Comparison of ENCODE assay signal across 19 cellular contexts in genomic region chr16:54594646-54595381, GRCh38.
"Had no signal": no experiment of that assay in that cellular context is flagged by ENCODE, and none has a peak within 500 bp of the region (broad histone marks: within the 10 kb centered on the region; RNA-seq: fewer than 3 reads in every experiment).

No MANE protein-coding gene starts in this region.

- H3K36me3 Mint-ChIP-seq: activated naive CD8-positive, alpha-beta T cell had no signal

- H3K4me3 ChIP-seq: left lung, thoracic aorta had no signal

- FAIRE-seq: colon, islet of Langerhans had no signal

- H3K4me3 Mint-ChIP-seq: activated B cell treated with CpG ODN at 0.5 μM for 24 hours; activated CD8-positive, alpha-beta T cell treated with anti-CD3 and anti-CD28 coated beads, Interleukin-2, amount 10 ng/mL, durations not matched to agents 7 days and 5 days; activated naive CD8-positive, alpha-beta T cell; naive B cell; T-helper 17 cell had no signal

- H3K9me3 ChIP-seq: left lung, thoracic aorta had no signal

- ATAC-seq: activated CD8-positive, alpha-beta T cell treated with anti-CD3 and anti-CD28 coated beads, Interleukin-2, amount 10 ng/mL, durations not matched to agents 7 days and 5 days; foreskin keratinocyte; left lung; T-helper 17 cell had no signal

- H3K4me1 ChIP-seq: foreskin keratinocyte, left lung had no signal

- H3K4me1 Mint-ChIP-seq: activated B cell treated with CpG ODN at 0.5 μM for 24 hours, T-helper 17 cell had no signal

- H3K27ac ChIP-seq: foreskin keratinocyte, left lung, thoracic aorta had no signal

- H3K27ac Mint-ChIP-seq: activated B cell treated with CpG ODN at 0.5 μM for 24 hours; activated CD8-positive, alpha-beta T cell treated with anti-CD3 and anti-CD28 coated beads, Interleukin-2, amount 10 ng/mL, durations not matched to agents 7 days and 5 days; activated naive CD8-positive, alpha-beta T cell; naive B cell; T-helper 17 cell had no signal

- DNase-seq: activated B cell treated with CpG ODN at 0.5 μM for 24 hours; activated CD4-positive, alpha-beta T cell treated with anti-CD3 and anti-CD28 coated beads for 48 hours; activated CD8-positive, alpha-beta memory T cell treated with anti-CD3 and anti-CD28 coated beads, Interleukin-2, amount 50 U/mL, for 4 hours; activated CD8-positive, alpha-beta T cell treated with anti-CD3 and anti-CD28 coated beads, Interleukin-2, amount 10 ng/mL, durations not matched to agents 7 days and 5 days; activated effector memory CD4-positive, alpha-beta T cell treated with anti-CD3 and anti-CD28 coated beads, Interleukin-2, amount 50 U/mL, for 16 hours; activated T-cell treated with anti-CD3 and anti-CD28 coated beads, Interleukin-2, amount 50 U/mL, for 48 hours; amniotic stem cell; caudate nucleus; foreskin keratinocyte; left lung; mammary epithelial cell; naive B cell; stimulated activated CD4-positive, alpha-beta T cell treated with anti-CD3 and anti-CD28 coated beads, Interleukin-12 subunit alpha, Interleukin-12 subunit beta, amount 100 ng/mL, for 4 hours; stimulated activated CD4-positive, alpha-beta T cell treated with anti-CD3 and anti-CD28 coated beads, Interleukin-2, amount 100 ng/mL, for 24 hours; T-helper 17 cell had no signal

- H3K36me3 ChIP-seq: left lung, thoracic aorta had no signal
